18 cellular contexts compared by ENCODE assay signal in genomic region chr12:62959745-62960144, GRCh38. TPM values are rescaled to one million over a fixed set of nuclear protein-coding genes. Genes with fewer than 3 reads are reported as not detected.
DNase-seq lines count a peak whose midpoint lies in the region; ATAC-seq and TF ChIP-seq lines count a peak whose summit lies in the region.
"Had no signal": no experiment of that assay in that cellular context is flagged by ENCODE, and none has a peak within 500 bp of the region (broad histone marks: within the 10 kb centered on the region; RNA-seq: fewer than 3 reads in every experiment).

No MANE protein-coding gene starts in this region.

- 78% methylated on average over 8 of the region's 8 CpGs for WGBS in prostate gland

- peak overlapping the region in 2 of 3 experiments; percentile 96 to 98 for H3K27ac Mint-ChIP-seq in nephron
- H3K27ac Mint-ChIP-seq: CD4-positive, alpha-beta T cell; CD8-positive, alpha-beta T cell had no signal

- POLR2A ChIA-PET in PC-9 (lab: Charles Lee; ENCODE audit: unreplicated experiment): no interaction called here

- no peaks in the 10 kb centered on the region for H4K20me1 ChIP-seq in PC-9 (ENCODE audit: insufficient read depth)
- H4K20me1 ChIP-seq: BLaER1 had no signal

- peak overlapping the region; percentile 83 for H3K27ac ChIP-seq in C4-2B
- H3K27ac ChIP-seq in prostate gland: peak overlapping the region; percentile 42 to 66
- H3K27ac ChIP-seq in PC-9: no peak overlapping the region
- no peak overlapping the region for H3K27ac ChIP-seq in gastrocnemius medialis
- H3K27ac ChIP-seq: BLaER1 had no signal

- no peaks in the 10 kb centered on the region for H3K36me3 ChIP-seq in prostate gland
- H3K36me3 ChIP-seq in PC-9 (ENCODE audit: low read depth): no peaks in the 10 kb centered on the region
- no peaks in the 10 kb centered on the region for H3K36me3 ChIP-seq in gastrocnemius medialis
- H3K36me3 ChIP-seq: BE2C, BLaER1 had no signal

- no peaks in the 10 kb centered on the region for H3K27me3 Mint-ChIP-seq in nephron (ENCODE audit: low read depth)

- no peak overlapping the region for H3K4me2 ChIP-seq in PC-9
- H3K4me2 ChIP-seq: BLaER1 had no signal

- ATAC-seq in GM18868 (IDR thresholded peaks at IDR 0.05; ENCODE audit: unreplicated experiment) (no peak), gastrocnemius medialis (no peak)
- ATAC-seq: CD8-positive, alpha-beta T cell had no signal

- H2AFZ ChIP-seq in PC-9: no peak overlapping the region

- no peaks in the 10 kb centered on the region for H3K9me2 ChIP-seq in PC-9 (ENCODE audit: insufficient read depth)

- intact Hi-C loops in prostate gland (cut with DNase I) (no loop called here), PC-9 (cut with micrococcal nuclease; ENCODE audit: unreplicated experiment) (no loop called here), gastrocnemius medialis (cut with DNase I; ENCODE audit: low total_unique reads) (no loop called here)

- H3K9me3 ChIP-seq in prostate gland: no peaks in the 10 kb centered on the region
- H3K9me3 ChIP-seq in PC-9 (ENCODE audit: insufficient read depth, low read depth): no peaks in the 10 kb centered on the region
- no peaks in the 10 kb centered on the region for H3K9me3 ChIP-seq in gastrocnemius medialis
- H3K9me3 ChIP-seq: BE2C, BLaER1, Caco-2 had no signal

- TF ChIP-seq CTCF in C4-2B (conservative IDR thresholded peaks at IDR 0.05) (no peak), nephron (IDR thresholded peaks at IDR 0.05; ENCODE audit: unreplicated experiment in 3 of 3) (no peak), prostate gland (IDR thresholded peaks at IDR 0.05) (no peak), PC-9 (conservative IDR thresholded peaks at IDR 0.05) (no peak), gastrocnemius medialis (IDR thresholded peaks at IDR 0.05 in 4 of 5, conservative IDR thresholded peaks at IDR 0.05 in 1 of 5) (no peak)

- no peak overlapping the region for H3K4me3 Mint-ChIP-seq in nephron
- H3K4me3 Mint-ChIP-seq: CD4-positive, alpha-beta T cell; CD8-positive, alpha-beta T cell had no signal

- BruUV-seq in PC-9 (replicated peaks; lab: Mats Ljungman, UMichigan): no TSS peak

- DNase-seq in RPMI8226: peak; percentile 64
- no peak for DNase-seq in prostate gland (ENCODE audit: low spot score)
- no peak for DNase-seq in PC-9
- no peak for DNase-seq in gastrocnemius medialis
- DNase-seq: 8988T; ACHN; BE2C; C1 segment of cervical spinal cord; Caco-2; Calu3; CD4-positive, alpha-beta T cell; CD8-positive, alpha-beta T cell; DMS79 treated with DMSO at 0.1 percent for 48 hours; GF-D8 had no signal

- peaks cover 31% of the 10 kb centered on the region for H3K4me1 Mint-ChIP-seq in nephron

- H3K9me3 Mint-ChIP-seq in nephron: no peaks in the 10 kb centered on the region
- H3K9me3 Mint-ChIP-seq: CD4-positive, alpha-beta T cell; CD8-positive, alpha-beta T cell had no signal

- no peaks in the 10 kb centered on the region for H3K79me2 ChIP-seq in PC-9 (ENCODE audit: low read depth)

- in situ Hi-C loops in gastrocnemius medialis (cut with MboI; ENCODE audit: low sequenced_read_pairs in 4 of 4): no loop called here

- CTCF ChIA-PET in PC-9 (lab: Charles Lee): no interaction called here

- 0 out of 2 replicates have a peak, but pooled peaks cover 7% of the 10 kb centered on the region for H3F3A ChIP-seq in PC-9 (ENCODE audit: insufficient read depth, low read depth)

- H3K4me1 ChIP-seq in prostate gland (replicated peaks) (peaks cover 10% of the 10 kb centered on the region), PC-9 (replicated peaks; ENCODE audit: insufficient read depth) (peaks cover 7% of the 10 kb centered on the region), gastrocnemius medialis (peaks cover 0 to 3% of the 10 kb centered on the region in 2 donors)
- H3K4me1 ChIP-seq: BE2C, BLaER1 had no signal

- no peak overlapping the region for H3K4me3 ChIP-seq in prostate gland
- H3K4me3 ChIP-seq in PC-9: no peak overlapping the region
- H3K4me3 ChIP-seq in gastrocnemius medialis: no peak overlapping the region
- H3K4me3 ChIP-seq: BLaER1 had no signal

- H3K36me3 Mint-ChIP-seq in nephron (ENCODE audit: low read depth): no peaks in the 10 kb centered on the region
- H3K36me3 Mint-ChIP-seq: CD8-positive, alpha-beta T cell had no signal

- H3K27me3 ChIP-seq in prostate gland (replicated peaks; ENCODE audit: insufficient read depth) (no peaks in the 10 kb centered on the region), PC-9 (ENCODE audit: insufficient read depth, low read depth) (no peaks in the 10 kb centered on the region), gastrocnemius medialis (no peaks in the 10 kb centered on the region)
- H3K27me3 ChIP-seq: BE2C, BLaER1 had no signal

- TF ChIP-seq POLR2A in prostate gland (IDR thresholded peaks at IDR 0.05): no peak
- TF ChIP-seq POLR2A in gastrocnemius medialis (IDR thresholded peaks at IDR 0.05): no peak

RNA-seq across cellular contexts. Expression of gene PPM1H, which starts 24.8 kb away (rescaled TPM):
- 10 to 100 TPM; 27.0 to 46.9 TPM for total RNA-seq in prostate gland
- total RNA-seq in PC-9 (2021): 11.4 and 13.5 TPM in 2 replicates
- 1 to 10 TPM in 2 of 4 donors, under 1 TPM in 2; 0.46 to 3.4 (median 1.3) TPM for total RNA-seq in gastrocnemius medialis
- total RNA-seq: CD4-positive, alpha-beta T cell; CD8-positive, alpha-beta T cell had no signal

Comparison
In these comparisons a context has a peak if more than half of its experiments do, and no peak if none do; other contexts are left out.
1. H3K27ac ChIP-seq: peak in C4-2B (single experiment) and prostate gland (2 of 2); none in PC-9 (single experiment) and gastrocnemius medialis (0 of 4).